ENCODE assay signal across 19 cellular contexts in genomic region chr5:74107899-74108298, GRCh38.
"Had no signal": no experiment of that assay in that cellular context is flagged by ENCODE, and none has a peak within 500 bp of the region (broad histone marks: within the 10 kb centered on the region; RNA-seq: fewer than 3 reads in every experiment).

No MANE protein-coding gene starts in this region.

- H3K4me3 ChIP-seq: adrenal gland, colonic mucosa, esophagus squamous epithelium, mucosa of descending colon, right lobe of liver, thyroid gland, vagina had no signal

- H3K27ac Mint-ChIP-seq: activated CD4-positive, alpha-beta memory T cell treated with anti-CD3 and anti-CD28 coated beads for 36 hours; activated CD4-positive, alpha-beta T cell treated with anti-CD3 and anti-CD28 coated beads for 36 hours; activated naive CD4-positive, alpha-beta T cell treated with anti-CD3 and anti-CD28 coated beads, Interleukin-2, amount 10 ng/mL, durations not matched to agents 7 days and 5 days; activated T-cell treated with anti-CD3 and anti-CD28 coated beads, Interleukin-2, amount 50 U/mL, for 24 hours; natural killer cell; progenitor cell of endocrine pancreas; stimulated activated effector memory CD8-positive, alpha-beta T cell treated with anti-CD3 and anti-CD28 coated beads, Interleukin-12 subunit alpha, Interleukin-12 subunit beta, amount 100 ng/mL, for 72 hours; T-helper 1 cell treated with Interleukin-12 subunit alpha and Interleukin-12 subunit beta and Interleukin-4 antibody, amounts not matched to agents 30 μg/mL and 1 μg/mL, for 36 hours had no signal

- DNase-seq: activated CD4-positive, alpha-beta memory T cell treated with anti-CD3 and anti-CD28 coated beads for 36 hours; activated CD4-positive, alpha-beta T cell treated with anti-CD3 and anti-CD28 coated beads for 36 hours; activated naive CD4-positive, alpha-beta T cell treated with anti-CD3 and anti-CD28 coated beads, Interleukin-2, amount 10 ng/mL, durations not matched to agents 7 days and 5 days; activated T-cell treated with anti-CD3 and anti-CD28 coated beads, Interleukin-2, amount 50 U/mL, for 24 hours; adrenal gland; caudate nucleus; colonic mucosa; effector CD4-positive, alpha-beta T cell; esophagus squamous epithelium; head of caudate nucleus; left colon; mucosa of descending colon; natural killer cell; right lobe of liver; thyroid gland had no signal

- H3K36me3 Mint-ChIP-seq: activated CD4-positive, alpha-beta memory T cell treated with anti-CD3 and anti-CD28 coated beads for 36 hours; activated naive CD4-positive, alpha-beta T cell treated with anti-CD3 and anti-CD28 coated beads, Interleukin-2, amount 10 ng/mL, durations not matched to agents 7 days and 5 days; natural killer cell; stimulated activated effector memory CD8-positive, alpha-beta T cell treated with anti-CD3 and anti-CD28 coated beads, Interleukin-12 subunit alpha, Interleukin-12 subunit beta, amount 100 ng/mL, for 72 hours had no signal

- H3K4me1 Mint-ChIP-seq: activated CD4-positive, alpha-beta T cell treated with anti-CD3 and anti-CD28 coated beads for 36 hours; activated naive CD4-positive, alpha-beta T cell treated with anti-CD3 and anti-CD28 coated beads, Interleukin-2, amount 10 ng/mL, durations not matched to agents 7 days and 5 days; stimulated activated effector memory CD8-positive, alpha-beta T cell treated with anti-CD3 and anti-CD28 coated beads, Interleukin-12 subunit alpha, Interleukin-12 subunit beta, amount 100 ng/mL, for 72 hours had no signal

- H3K27me3 ChIP-seq: adrenal gland, colonic mucosa, esophagus squamous epithelium, right lobe of liver, thyroid gland, vagina had no signal

- H3K27me3 Mint-ChIP-seq: progenitor cell of endocrine pancreas had no signal

- H3K27ac ChIP-seq: adrenal gland, colonic mucosa, right lobe of liver, thyroid gland, vagina had no signal

- H3K4me3 Mint-ChIP-seq: activated CD4-positive, alpha-beta memory T cell treated with anti-CD3 and anti-CD28 coated beads for 36 hours; activated CD4-positive, alpha-beta T cell treated with anti-CD3 and anti-CD28 coated beads for 36 hours; activated naive CD4-positive, alpha-beta T cell treated with anti-CD3 and anti-CD28 coated beads, Interleukin-2, amount 10 ng/mL, durations not matched to agents 7 days and 5 days; activated T-cell treated with anti-CD3 and anti-CD28 coated beads, Interleukin-2, amount 50 U/mL, for 24 hours; natural killer cell; stimulated activated effector memory CD8-positive, alpha-beta T cell treated with anti-CD3 and anti-CD28 coated beads, Interleukin-12 subunit alpha, Interleukin-12 subunit beta, amount 100 ng/mL, for 72 hours; T-helper 1 cell treated with Interleukin-12 subunit alpha and Interleukin-12 subunit beta and Interleukin-4 antibody, amounts not matched to agents 30 μg/mL and 1 μg/mL, for 36 hours had no signal

- H3K9me3 ChIP-seq: adrenal gland, colonic mucosa, esophagus squamous epithelium, mucosa of descending colon, right lobe of liver, thyroid gland, vagina had no signal

- H3K9me3 Mint-ChIP-seq: activated CD4-positive, alpha-beta memory T cell treated with anti-CD3 and anti-CD28 coated beads for 36 hours; activated naive CD4-positive, alpha-beta T cell treated with anti-CD3 and anti-CD28 coated beads, Interleukin-2, amount 10 ng/mL, durations not matched to agents 7 days and 5 days; activated T-cell treated with anti-CD3 and anti-CD28 coated beads, Interleukin-2, amount 50 U/mL, for 24 hours; natural killer cell; stimulated activated effector memory CD8-positive, alpha-beta T cell treated with anti-CD3 and anti-CD28 coated beads, Interleukin-12 subunit alpha, Interleukin-12 subunit beta, amount 100 ng/mL, for 72 hours; T-helper 1 cell treated with Interleukin-12 subunit alpha and Interleukin-12 subunit beta and Interleukin-4 antibody, amounts not matched to agents 30 μg/mL and 1 μg/mL, for 36 hours had no signal

- ATAC-seq: activated CD4-positive, alpha-beta T cell treated with anti-CD3 and anti-CD28 coated beads for 36 hours; left colon; mucosa of descending colon; natural killer cell; right lobe of liver; stimulated activated effector memory CD8-positive, alpha-beta T cell treated with anti-CD3 and anti-CD28 coated beads, Interleukin-12 subunit alpha, Interleukin-12 subunit beta, amount 100 ng/mL, for 72 hours had no signal

- H3K36me3 ChIP-seq: adrenal gland, colonic mucosa, esophagus squamous epithelium, right lobe of liver, thyroid gland, vagina had no signal

- H3K4me1 ChIP-seq: adrenal gland, colonic mucosa, vagina had no signal
